ENCODE assay signal across 20 cellular contexts in genomic region chr15:68217341-68217740, GRCh38.
"Had no signal": no experiment of that assay in that cellular context is flagged by ENCODE, and none has a peak within 500 bp of the region (broad histone marks: within the 10 kb centered on the region; RNA-seq: fewer than 3 reads in every experiment).

No MANE protein-coding gene starts in this region.

- H3K27ac ChIP-seq: epithelial cell of prostate, esophagus muscularis mucosa, gastrocnemius medialis, ovary, suprapubic skin, thyroid gland had no signal

- ATAC-seq: gastrocnemius medialis; natural killer cell; right cardiac atrium; stimulated activated effector memory CD8-positive, alpha-beta T cell treated with anti-CD3 and anti-CD28 coated beads, Interleukin-12 subunit alpha, Interleukin-12 subunit beta, amount 100 ng/mL, for 72 hours; stimulated activated naive CD8-positive, alpha-beta T cell treated with anti-CD3 and anti-CD28 coated beads, Interleukin-15, Interleukin-2, amounts not matched to agents 100 U/mL and 50 U/mL, for 24 hours had no signal

- H3K4me1 ChIP-seq: esophagus muscularis mucosa, gastrocnemius medialis, suprapubic skin, thyroid gland had no signal

- H3K4me1 Mint-ChIP-seq: mesothelial cell of epicardium, neural crest cell had no signal

- H3K27ac Mint-ChIP-seq: mesothelial cell of epicardium; natural killer cell; stimulated activated effector memory CD8-positive, alpha-beta T cell treated with anti-CD3 and anti-CD28 coated beads, Interleukin-12 subunit alpha, Interleukin-12 subunit beta, amount 100 ng/mL, for 72 hours; type B pancreatic cell had no signal

- H3K27me3 ChIP-seq: esophagus muscularis mucosa, gastrocnemius medialis, heart right ventricle, ovary, suprapubic skin, thyroid gland had no signal

- H3K4me3 Mint-ChIP-seq: mesothelial cell of epicardium; natural killer cell; neural crest cell; stimulated activated effector memory CD8-positive, alpha-beta T cell treated with anti-CD3 and anti-CD28 coated beads, Interleukin-12 subunit alpha, Interleukin-12 subunit beta, amount 100 ng/mL, for 72 hours; type B pancreatic cell had no signal

- H3K36me3 ChIP-seq: ovary had no signal

- DNase-seq: cortex of kidney; effector memory CD4-positive, alpha-beta T cell; gastrocnemius medialis; heart right ventricle; hypothalamus; mammary epithelial cell; natural killer cell; stimulated activated CD4-positive, alpha-beta T cell treated with anti-CD3 and anti-CD28 coated beads, Interleukin-4, amount 100 ng/mL, for 1 hour; stimulated activated CD8-positive, alpha-beta memory T cell treated with anti-CD3 and anti-CD28 coated beads, Interleukin-4, amount 100 ng/mL, for 48 hours; stimulated activated naive CD8-positive, alpha-beta T cell treated with anti-CD3 and anti-CD28 coated beads, Interleukin-15, Interleukin-2, amounts not matched to agents 100 U/mL and 50 U/mL, for 24 hours; thyroid gland had no signal

- H3K4me3 ChIP-seq: esophagus muscularis mucosa, gastrocnemius medialis, heart right ventricle, ovary, suprapubic skin, thyroid gland had no signal

- H3K9me3 ChIP-seq: esophagus muscularis mucosa, gastrocnemius medialis, heart right ventricle, ovary, suprapubic skin, thyroid gland had no signal

- H3K36me3 Mint-ChIP-seq: natural killer cell had no signal

- H3K9me3 Mint-ChIP-seq: mesothelial cell of epicardium; natural killer cell; neural crest cell; stimulated activated effector memory CD8-positive, alpha-beta T cell treated with anti-CD3 and anti-CD28 coated beads, Interleukin-12 subunit alpha, Interleukin-12 subunit beta, amount 100 ng/mL, for 72 hours; type B pancreatic cell had no signal

- H3K27me3 Mint-ChIP-seq: type B pancreatic cell had no signal
